Comparison of ENCODE assay signal across 24 cellular contexts in the genomic region with DNA sequence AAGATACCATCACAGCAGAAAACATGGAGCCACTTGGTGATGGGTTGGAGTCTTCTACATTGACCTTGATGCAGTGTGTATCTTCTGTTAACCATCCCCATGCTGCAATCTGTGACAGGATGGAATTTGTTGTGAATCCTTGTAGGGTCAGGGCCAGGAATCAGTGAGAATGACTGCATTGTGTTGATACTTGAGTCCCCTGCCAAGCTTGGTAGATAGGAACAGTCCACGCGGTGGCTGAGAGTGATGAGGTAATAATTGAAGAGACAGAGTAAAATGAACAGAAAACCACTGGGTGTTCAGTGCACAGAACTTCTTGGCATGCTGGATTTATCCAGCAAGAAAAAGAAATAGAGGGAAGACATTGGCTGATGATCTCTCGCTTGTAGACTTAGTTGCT.
DNase-seq lines count a peak whose midpoint lies in the region; ATAC-seq and TF ChIP-seq lines count a peak whose summit lies in the region.
"Had no signal": no experiment of that assay in that cellular context is flagged by ENCODE, and none has a peak within 500 bp of the region (broad histone marks: within the 10 kb centered on the region; RNA-seq: fewer than 3 reads in every experiment).

No MANE protein-coding gene starts in this region.

- no peaks in the 10 kb centered on the region for H3K79me2 ChIP-seq in trophoblast cell (ENCODE audit: control insufficient read depth, insufficient read depth, low read length, poor library complexity)

- no peak overlapping the region for H2BK5ac ChIP-seq in trophoblast cell (ENCODE audit: low read depth, low read length, poor library complexity)

- peaks cover 0 to 2% (median 0%) of the 10 kb centered on the region in 9 donors for H3K4me1 ChIP-seq in heart right ventricle
- peaks cover 0 to 3% of the 10 kb centered on the region in 2 experiments for H3K4me1 ChIP-seq in trophoblast cell (ENCODE audit: control insufficient read depth in 1 of 2, insufficient read depth in 2 of 2, low read length in 2 of 2)
- H3K4me1 ChIP-seq: adrenal gland, suprapubic skin had no signal

- POLR2A ChIA-PET in T-cell (lab: Charles Lee), result no interaction called here

- DNase-seq in NCI-H226, result peak; percentile 26
- DNase-seq in astrocyte of the spinal cord (ENCODE audit: low read depth, low spot score), result peak; percentile 41
- no peak for DNase-seq in heart right ventricle
- no peak for DNase-seq in trophoblast cell
- no peak for DNase-seq in T-cell
- no peak for DNase-seq in stimulated activated CD4-positive, alpha-beta T cell treated with anti-CD3 and anti-CD28 coated beads, Interleukin-4, amount 100 ng/mL, for 24 hours
- DNase-seq in NCI-H2107 treated with DMSO at 0.1 percent for 48 hours (lab: John Stamatoyannopoulos, UW; ENCODE audit: unreplicated experiment), result no peak
- DNase-seq: activated CD4-positive, alpha-beta T cell treated with anti-CD3 and anti-CD28 coated beads for 1 hour; activated CD8-positive, alpha-beta memory T cell treated with anti-CD3 and anti-CD28 coated beads for 24 hours; activated naive CD4-positive, alpha-beta T cell; activated T-cell treated with anti-CD3 and anti-CD28 coated beads, Interleukin-2, amount 50 U/mL, for 4 hours; adrenal gland; CD4-positive, CD25-positive, alpha-beta regulatory T cell; H9; left cardiac atrium; midbrain; NCI-H146; NCI-H2171; NCI-H69; nephron progenitor cell; stimulated activated CD4-positive, alpha-beta T cell treated with anti-CD3 and anti-CD28 coated beads, Interleukin-1b, Interleukin-23, amount 100 ng/mL, for 48 hours; SW 1271 had no signal

- peaks cover 0 to 10% (median 0%) of the 10 kb centered on the region in 3 donors for H3K9me3 Mint-ChIP-seq in T-cell
- H3K9me3 Mint-ChIP-seq: activated T-cell treated with anti-CD3 and anti-CD28 coated beads, Interleukin-2, amount 50 U/mL, for 4 hours; H9; nephron progenitor cell had no signal

- no peak overlapping the region for H3K4me2 ChIP-seq in trophoblast cell (ENCODE audit: low read length)

- H3K9me3 ChIP-seq in heart right ventricle (no peaks in the 10 kb centered on the region), trophoblast cell (ENCODE audit: insufficient read depth, low read depth, low read length) (no peaks in the 10 kb centered on the region)
- H3K9me3 ChIP-seq: adrenal gland, suprapubic skin had no signal

- peaks cover 3% of the 10 kb centered on the region for H3K79me1 ChIP-seq in trophoblast cell (ENCODE audit: low read length)

- H3K27ac ChIP-seq in heart right ventricle (peak overlapping the region in 1 of 10 donors; percentile 41), trophoblast cell (ENCODE audit: low read depth, low read length) (no peak overlapping the region)
- H3K27ac ChIP-seq: adrenal gland, suprapubic skin had no signal

- intact Hi-C loops in heart right ventricle (cut with DNase I), result no loop called here

- no peak overlapping the region for H2BK120ac ChIP-seq in trophoblast cell (ENCODE audit: insufficient read depth, low read length, poor library complexity)

- no peak overlapping the region for H2BK12ac ChIP-seq in trophoblast cell (ENCODE audit: low read length)

- no peaks in the 10 kb centered on the region for H3K36me3 ChIP-seq in heart right ventricle
- no peaks in the 10 kb centered on the region for H3K36me3 ChIP-seq in trophoblast cell (ENCODE audit: control insufficient read depth in 1 of 2, insufficient read depth in 2 of 2, low read length in 2 of 2)
- H3K36me3 ChIP-seq: adrenal gland, suprapubic skin had no signal

- H3K4me3 ChIP-seq in astrocyte of the spinal cord (ENCODE audit: low read depth, low read length), result no peak overlapping the region
- H3K4me3 ChIP-seq in heart right ventricle, result no peak overlapping the region
- no peak overlapping the region for H3K4me3 ChIP-seq in trophoblast cell (ENCODE audit: low read depth, low read length)
- H3K4me3 ChIP-seq: adrenal gland, suprapubic skin had no signal

- WGBS in heart right ventricle, 2 donors, result 56 to 68% methylated on average over 3 of the region's 3 CpGs
- no CpG with 5 or more reads among the region's 3 CpGs for WGBS in trophoblast cell (ENCODE audit: extremely low coverage, insufficient coverage, insufficient read length)

- H2AK5ac ChIP-seq in trophoblast cell (ENCODE audit: low read length), result no peak overlapping the region

- H3K14ac ChIP-seq in trophoblast cell (ENCODE audit: low read length), result no peak overlapping the region

- no peak overlapping the region for H3K23ac ChIP-seq in trophoblast cell (ENCODE audit: low read length)

- TF ChIP-seq CTCF in astrocyte of the spinal cord (IDR thresholded peaks at IDR 0.05; ENCODE audit: low read depth, low read length) (no peak), heart right ventricle (IDR thresholded peaks at IDR 0.05) (no peak)

- H3K27me3 Mint-ChIP-seq in T-cell, result no peaks in the 10 kb centered on the region

- H2AFZ ChIP-seq in trophoblast cell (ENCODE audit: insufficient read depth, low read length, poor library complexity), result no peak overlapping the region

- ATAC-seq in heart right ventricle, result peak in 5 of 8 donors; percentile 27 to 77 (median 49)
- ATAC-seq in T-cell (replicated peaks in 1 of 4), result no peak
- ATAC-seq: activated T-cell treated with anti-CD3 and anti-CD28 coated beads, Interleukin-2, amount 50 U/mL, for 4 hours; stimulated activated effector memory CD8-positive, alpha-beta T cell treated with anti-CD3 and anti-CD28 coated beads, Interleukin-12 subunit alpha, Interleukin-12 subunit beta, amount 100 ng/mL, for 72 hours had no signal

- H4K8ac ChIP-seq in trophoblast cell (ENCODE audit: low read depth, low read length), result no peak overlapping the region

- H3K27me3 ChIP-seq in heart right ventricle (peaks cover 0 to 21% (median 10%) of the 10 kb centered on the region in 7 donors), trophoblast cell (ENCODE audit: insufficient read depth, low read length) (no peaks in the 10 kb centered on the region)
- H3K27me3 ChIP-seq: adrenal gland, suprapubic skin had no signal

- H4K91ac ChIP-seq in trophoblast cell (ENCODE audit: low read depth, low read length), result peak overlapping the region; percentile 32

- no peak overlapping the region for H3K4me3 Mint-ChIP-seq in T-cell
- H3K4me3 Mint-ChIP-seq: activated T-cell treated with anti-CD3 and anti-CD28 coated beads, Interleukin-2, amount 50 U/mL, for 4 hours; CD4-positive, CD25-positive, alpha-beta regulatory T cell; H9; nephron progenitor cell; stimulated activated effector memory CD8-positive, alpha-beta T cell treated with anti-CD3 and anti-CD28 coated beads, Interleukin-12 subunit alpha, Interleukin-12 subunit beta, amount 100 ng/mL, for 72 hours had no signal

- no peak overlapping the region for H3K9ac ChIP-seq in trophoblast cell (ENCODE audit: low read length)

- H4K12ac ChIP-seq in trophoblast cell (ENCODE audit: low read depth, low read length), result no peak overlapping the region

- no peak overlapping the region for H3K4ac ChIP-seq in trophoblast cell (ENCODE audit: low read depth, low read length)

- CTCF ChIA-PET in T-cell (lab: Charles Lee), result interaction anchor here in 1 of 2 donors (1.2 kb wide), 1 partner anchor 8 kb away, joined by 3 read pairs; no protein-coding TSS in a partner anchor

- H3K4me1 Mint-ChIP-seq in T-cell, result peaks cover 3 to 18% (median 5%) of the 10 kb centered on the region in 3 donors
- H3K4me1 Mint-ChIP-seq: H9; stimulated activated effector memory CD8-positive, alpha-beta T cell treated with anti-CD3 and anti-CD28 coated beads, Interleukin-12 subunit alpha, Interleukin-12 subunit beta, amount 100 ng/mL, for 72 hours had no signal

- no peak overlapping the region for H3K18ac ChIP-seq in trophoblast cell (ENCODE audit: low read length)

- in situ Hi-C loops in astrocyte of the spinal cord (cut with HindIII; ENCODE audit: low sequenced_read_pairs), result no loop called here

- H3K36me3 Mint-ChIP-seq in T-cell, result no peaks in the 10 kb centered on the region
- H3K36me3 Mint-ChIP-seq: CD4-positive, CD25-positive, alpha-beta regulatory T cell; stimulated activated effector memory CD8-positive, alpha-beta T cell treated with anti-CD3 and anti-CD28 coated beads, Interleukin-12 subunit alpha, Interleukin-12 subunit beta, amount 100 ng/mL, for 72 hours had no signal

- no peak overlapping the region for H3K27ac Mint-ChIP-seq in T-cell
- H3K27ac Mint-ChIP-seq: CD4-positive, CD25-positive, alpha-beta regulatory T cell; H9; nephron progenitor cell; stimulated activated effector memory CD8-positive, alpha-beta T cell treated with anti-CD3 and anti-CD28 coated beads, Interleukin-12 subunit alpha, Interleukin-12 subunit beta, amount 100 ng/mL, for 72 hours had no signal

Comparison
In these comparisons a context has a peak if more than half of its experiments do, and no peak if none do; other contexts are left out.
1. DNase-seq: peak in NCI-H226 (single experiment) and astrocyte of the spinal cord (single experiment); none in heart right ventricle (0 of 2), trophoblast cell (0 of 2), T-cell (0 of 34), stimulated activated CD4-positive, alpha-beta T cell treated with anti-CD3 and anti-CD28 coated beads, Interleukin-4, amount 100 ng/mL, for 24 hours (single experiment) and NCI-H2107 treated with DMSO at 0.1 percent for 48 hours (single experiment).
2. ATAC-seq: peak in heart right ventricle (5 of 8); none in T-cell (0 of 4).